In the genomic region with DNA sequence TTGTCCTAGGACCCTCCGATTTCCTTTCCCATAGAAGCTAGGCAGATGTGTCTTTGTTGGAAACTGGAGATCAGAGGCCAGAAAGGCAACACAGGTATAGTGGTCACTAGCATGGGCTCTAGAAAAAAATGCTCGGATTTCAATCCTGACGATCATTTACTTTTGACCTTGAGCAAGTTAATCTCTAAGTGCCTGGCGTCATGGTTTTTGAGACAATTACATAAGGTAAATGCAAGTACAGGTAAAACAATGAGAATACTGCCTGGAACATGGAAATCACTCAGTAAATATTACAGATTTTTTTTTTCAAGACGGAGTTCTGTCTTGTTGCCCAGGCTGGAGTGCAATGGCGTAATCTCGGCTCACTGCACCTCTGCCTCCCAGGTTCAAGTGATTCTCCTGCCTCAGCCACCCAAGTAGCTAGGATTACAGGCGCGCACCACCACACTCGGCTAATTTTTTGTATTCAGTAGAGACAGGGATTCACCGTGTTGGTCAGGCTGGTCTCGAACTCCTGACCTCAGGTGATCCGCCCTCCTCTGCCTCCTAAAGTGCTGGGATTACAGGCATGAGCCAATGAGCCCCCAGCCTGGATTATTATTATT, we compare ENCODE assay signal across 10 cellular contexts. TPM values are rescaled to one million over a fixed set of nuclear protein-coding genes. Genes with fewer than 3 reads are reported as not detected.
DNase-seq lines count a peak whose midpoint lies in the region; ATAC-seq, FAIRE-seq and TF ChIP-seq lines count a peak whose summit lies in the region.
"Had no signal": no experiment of that assay in that cellular context is flagged by ENCODE, and none has a peak within 500 bp of the region (broad histone marks: within the 10 kb centered on the region; RNA-seq: fewer than 3 reads in every experiment).

No MANE protein-coding gene starts in this region.

- peaks cover 22% of the 10 kb centered on the region for H4K20me1 ChIP-seq in HepG2 (ENCODE audit: insufficient read depth, low read length)

- 33% methylated on average over 13 of the region's 13 CpGs for WGBS in HepG2 (ENCODE audit: low lambda C conversion rate)
- 55 to 69% methylated on average over 13 of the region's 13 CpGs for WGBS in testis, 2 donors

- H3K36me3 Mint-ChIP-seq in activated CD4-positive, alpha-beta T cell treated with anti-CD3 and anti-CD28 coated beads, Interleukin-2, amount 10 ng/mL, durations not matched to agents 24 days and 14 days (ENCODE audit: low read depth) = peaks cover 4% of the 10 kb centered on the region
- peaks cover 10% of the 10 kb centered on the region for H3K36me3 Mint-ChIP-seq in activated CD8-positive, alpha-beta T cell treated with anti-CD3 and anti-CD28 coated beads for 36 hours (ENCODE audit: low read depth)
- no peaks in the 10 kb centered on the region for H3K36me3 Mint-ChIP-seq in stimulated activated memory B cell treated with anti-CD40 and anti-IgM and Interleukin-4, amounts not matched to agents 10 μg/mL and 1 μg/mL and 100 μg/mL, for 72 hours

- no TSS peak for BruUV-seq in HepG2 (replicated peaks; lab: Mats Ljungman, UMichigan)

- no peak for TF ChIP-seq RAD21 in HepG2 (CRISPR knock-in tag; IDR thresholded peaks at IDR 0.05)

- CTCF ChIA-PET in activated CD8-positive, alpha-beta T cell treated with anti-CD3 and anti-CD28 coated beads for 36 hours (lab: Charles Lee) = interaction anchor here (0.9 kb wide), 1 partner anchor 15 kb away, joined by 3 read pairs; no protein-coding TSS in a partner anchor
- CTCF ChIA-PET in HepG2 (lab: Yijun Ruan, JAX; ENCODE audit: low intra/inter-chr PET ratio, low total read pairs) = no interaction called here

- H3K9ac ChIP-seq in HepG2 (ENCODE audit: insufficient read depth, low read depth, low read length) = peak overlapping the region; percentile 88

- no peaks in the 10 kb centered on the region; a peak in 1 of 5 replicates for H3K27me3 ChIP-seq in HepG2 (ENCODE audit: control insufficient read depth in 1 of 2, insufficient read depth in 2 of 2, low read length in 2 of 2)
- no peaks in the 10 kb centered on the region for H3K27me3 ChIP-seq in testis

- peak overlapping the region; percentile 83 for H3K27ac Mint-ChIP-seq in activated CD4-positive, alpha-beta T cell treated with anti-CD3 and anti-CD28 coated beads, Interleukin-2, amount 10 ng/mL, durations not matched to agents 24 days and 14 days
- peak overlapping the region; percentile 72 for H3K27ac Mint-ChIP-seq in activated CD8-positive, alpha-beta T cell treated with anti-CD3 and anti-CD28 coated beads for 36 hours
- H3K27ac Mint-ChIP-seq in stimulated activated memory B cell treated with anti-CD40 and anti-IgM and Interleukin-4, amounts not matched to agents 10 μg/mL and 1 μg/mL and 100 μg/mL, for 72 hours = peak overlapping the region; percentile 81

- H2AFZ ChIP-seq in HepG2 (ENCODE audit: low read length) = no peak overlapping the region

- TF ChIP-seq CTCF in activated CD8-positive, alpha-beta T cell treated with anti-CD3 and anti-CD28 coated beads for 36 hours (IDR thresholded peaks at IDR 0.05) = no peak
- TF ChIP-seq CTCF in HepG2 (CRISPR knock-in tag; IDR thresholded peaks at IDR 0.05) (no peak), testis (IDR thresholded peaks at IDR 0.05) (no peak)

- H3K4me3 ChIP-seq in HepG2 (replicated peaks in 1 of 3; ENCODE audit: insufficient read depth in 1 of 3, low read depth in 2 of 3, low read length in 3 of 3) (peak overlapping the region; percentile 69 to 94 (median 87)), testis (peak overlapping the region in 1 of 2 donors; percentile 96)

- H3K79me2 ChIP-seq in HepG2 (ENCODE audit: insufficient read depth, low read length) = peaks cover 31% of the 10 kb centered on the region

- in situ Hi-C loops in HepG2 (cut with HindIII; ENCODE audit: extremely low pct_ligation_motif_present, low pct_unique_long_range_greater_than_20kb) = no loop called here

- peak overlapping the region; percentile 96 for H3K4me2 ChIP-seq in HepG2 (ENCODE audit: low read depth, low read length)

- POLR2A ChIA-PET in activated CD8-positive, alpha-beta T cell treated with anti-CD3 and anti-CD28 coated beads for 36 hours (lab: Charles Lee) = interaction anchor here (1.2 to 2.4 kb wide), 3 partner anchors 10 to 48 kb away, joined by 3 to 10 read pairs (median 3); a partner anchor contains a TSS
- POLR2A ChIA-PET in HepG2 (lab: Yijun Ruan, JAX) = interaction anchor here (0.6 to 3.1 kb wide), 12 partner anchors 7 to 309 kb away, joined by 3 to 23 read pairs (median 4); a partner anchor contains a TSS

- no peak for FAIRE-seq in HepG2 (lab: Jason Lieb, UNC)

- TF ChIP-seq EP300 in HepG2 (IDR thresholded peaks at IDR 0.05; ENCODE audit: low read depth in 2 of 2, low read length in 2 of 2) = no peak
- TF ChIP-seq EP300 in HepG2 (CRISPR knock-in tag; IDR thresholded peaks at IDR 0.05; ENCODE audit: borderline replicate concordance) = no peak

- peaks cover 47% of the 10 kb centered on the region for H3K4me1 ChIP-seq in HepG2 (ENCODE audit: insufficient read depth, low read length)
- peaks cover 4% of the 10 kb centered on the region for H3K4me1 ChIP-seq in testis

- H3K4me3 Mint-ChIP-seq in activated CD4-positive, alpha-beta T cell treated with anti-CD3 and anti-CD28 coated beads, Interleukin-2, amount 10 ng/mL, durations not matched to agents 24 days and 14 days = peak overlapping the region; percentile 84
- H3K4me3 Mint-ChIP-seq in activated CD8-positive, alpha-beta T cell treated with anti-CD3 and anti-CD28 coated beads for 36 hours = peak overlapping the region; percentile 90
- H3K4me3 Mint-ChIP-seq in stimulated activated memory B cell treated with anti-CD40 and anti-IgM and Interleukin-4, amounts not matched to agents 10 μg/mL and 1 μg/mL and 100 μg/mL, for 72 hours = peak overlapping the region; percentile 85

- TF ChIP-seq POLR2A in HepG2 (IDR thresholded peaks at IDR 0.05; ENCODE audit: insufficient read depth in 1 of 2, low read depth in 2 of 2, low read length in 2 of 2) (peak; percentile 41 to 50; a peak in 2 of 4 replicates), testis (IDR thresholded peaks at IDR 0.05) (no peak)

- H3K36me3 ChIP-seq in HepG2 (replicated peaks in 1 of 2; ENCODE audit: control insufficient read depth in 1 of 2, insufficient read depth in 2 of 2, low read length in 2 of 2) (no peaks in the 10 kb centered on the region), testis (ENCODE audit: low read depth, missing control alignments) (no peaks in the 10 kb centered on the region)

- no peaks in the 10 kb centered on the region for H3K9me3 Mint-ChIP-seq in activated CD4-positive, alpha-beta T cell treated with anti-CD3 and anti-CD28 coated beads, Interleukin-2, amount 10 ng/mL, durations not matched to agents 24 days and 14 days
- H3K9me3 Mint-ChIP-seq in activated CD8-positive, alpha-beta T cell treated with anti-CD3 and anti-CD28 coated beads for 36 hours = peaks cover 1% of the 10 kb centered on the region
- H3K9me3 Mint-ChIP-seq in stimulated activated memory B cell treated with anti-CD40 and anti-IgM and Interleukin-4, amounts not matched to agents 10 μg/mL and 1 μg/mL and 100 μg/mL, for 72 hours = no peaks in the 10 kb centered on the region

- peak overlapping the region; percentile 87 for H3K27ac ChIP-seq in HepG2 (ENCODE audit: extremely low read length, insufficient read depth, low read length)
- peak overlapping the region in 1 of 2 donors; percentile 71 for H3K27ac ChIP-seq in testis

- DNase-seq in activated CD4-positive, alpha-beta T cell treated with anti-CD3 and anti-CD28 coated beads, Interleukin-2, amount 10 ng/mL, durations not matched to agents 24 days and 14 days = no peak
- no peak for DNase-seq in activated CD4-positive, alpha-beta T cell treated with anti-CD3 and anti-CD28 coated beads for 4 hours
- DNase-seq in activated CD8-positive, alpha-beta T cell treated with anti-CD3 and anti-CD28 coated beads for 36 hours = no peak
- peak; percentile 66 for DNase-seq in HepG2 (ENCODE audit: low spot score)
- no peak for DNase-seq in ureter (ENCODE audit: low spot score)
- DNase-seq in testis = no peak
- DNase-seq: effector CD4-positive, alpha-beta T cell; kidney glomerular epithelial cell had no signal

- no peak for ATAC-seq in activated CD8-positive, alpha-beta T cell treated with anti-CD3 and anti-CD28 coated beads for 36 hours
- peak; percentile 54 for ATAC-seq in HepG2
- no peak for ATAC-seq in stimulated activated memory B cell treated with anti-CD40 and anti-IgM and Interleukin-4, amounts not matched to agents 10 μg/mL and 1 μg/mL and 100 μg/mL, for 72 hours
- ATAC-seq in HG03039 (IDR thresholded peaks at IDR 0.05; ENCODE audit: unreplicated experiment) = no peak

- H3K27me3 Mint-ChIP-seq in activated CD4-positive, alpha-beta T cell treated with anti-CD3 and anti-CD28 coated beads, Interleukin-2, amount 10 ng/mL, durations not matched to agents 24 days and 14 days = peaks cover 30% of the 10 kb centered on the region
- H3K27me3 Mint-ChIP-seq in activated CD8-positive, alpha-beta T cell treated with anti-CD3 and anti-CD28 coated beads for 36 hours = peaks cover 3% of the 10 kb centered on the region
- no peaks in the 10 kb centered on the region for H3K27me3 Mint-ChIP-seq in stimulated activated memory B cell treated with anti-CD40 and anti-IgM and Interleukin-4, amounts not matched to agents 10 μg/mL and 1 μg/mL and 100 μg/mL, for 72 hours

- intact Hi-C loops in activated CD4-positive, alpha-beta T cell treated with anti-CD3 and anti-CD28 coated beads, Interleukin-2, amount 10 ng/mL, durations not matched to agents 24 days and 14 days (cut with micrococcal nuclease) = loop anchor here (10.0 kb wide), 1 partner anchor 261 kb away; a partner anchor contains a TSS
- intact Hi-C loops in activated CD8-positive, alpha-beta T cell treated with anti-CD3 and anti-CD28 coated beads for 36 hours (cut with micrococcal nuclease) = loop anchor here (5.0 to 10.0 kb wide), 2 partner anchors 46 to 91 kb away; a partner anchor contains a TSS
- intact Hi-C loops in HepG2 (cut with micrococcal nuclease; ENCODE audit: unreplicated experiment) (loop anchor here (5.0 to 10.0 kb wide), 2 partner anchors 46 to 119 kb away; a partner anchor contains a TSS), testis (cut with DNase I; ENCODE audit: low total_unique reads) (no loop called here)

- H3K9me3 ChIP-seq in HepG2 (ENCODE audit: low read length) (no peaks in the 10 kb centered on the region), testis (no peaks in the 10 kb centered on the region)

- peaks cover 26% of the 10 kb centered on the region for H3K4me1 Mint-ChIP-seq in activated CD4-positive, alpha-beta T cell treated with anti-CD3 and anti-CD28 coated beads, Interleukin-2, amount 10 ng/mL, durations not matched to agents 24 days and 14 days
- H3K4me1 Mint-ChIP-seq in activated CD8-positive, alpha-beta T cell treated with anti-CD3 and anti-CD28 coated beads for 36 hours (ENCODE audit: low read depth) = peaks cover 22% of the 10 kb centered on the region
- H3K4me1 Mint-ChIP-seq in stimulated activated memory B cell treated with anti-CD40 and anti-IgM and Interleukin-4, amounts not matched to agents 10 μg/mL and 1 μg/mL and 100 μg/mL, for 72 hours = peaks cover 32% of the 10 kb centered on the region

RNA-seq across cellular contexts. Expression of a gene that starts 1.1 kb away (rescaled TPM):
- 59.9 and 60.7 TPM in 2 replicates for total RNA-seq in activated CD4-positive, alpha-beta T cell treated with anti-CD3 and anti-CD28 coated beads, Interleukin-2, amount 10 ng/mL, durations not matched to agents 24 days and 14 days
- total RNA-seq in activated CD8-positive, alpha-beta T cell treated with anti-CD3 and anti-CD28 coated beads for 36 hours = 10 to 100 TPM; 40.6 to 44.3 TPM
- total RNA-seq in HepG2 (2016; rRNA removed; fragmentation: Illumina TruSeq; extraction: Trizol) = 57.7 and 63.3 TPM in 2 replicates
- 50.7 and 55.3 TPM in 2 replicates for total RNA-seq in HepG2 (2016; cell fraction: cytosol; rRNA removed; fragmentation: Illumina TruSeq; extraction: Trizol; ENCODE audit: low read depth)
- 49.9 and 57.0 TPM in 2 replicates for total RNA-seq in HepG2 (2016; cell fraction: insoluble cytoplasmic fraction; rRNA removed; fragmentation: Illumina TruSeq; extraction: Trizol)
- total RNA-seq in HepG2 (2016; cell fraction: membrane; rRNA removed; fragmentation: Illumina TruSeq; extraction: Trizol) = 72.0 and 73.6 TPM in 2 replicates
- 57.7 and 69.2 TPM in 2 replicates for total RNA-seq in HepG2 (2016; cell fraction: nucleus; rRNA removed; fragmentation: Illumina TruSeq; extraction: Trizol)
- polyA plus RNA-seq in HepG2 (2011; rRNA removed) = 145 and 158 TPM in 2 replicates
- 107 and 120 TPM in 2 replicates for polyA plus RNA-seq in HepG2 (2011; cell fraction: cytosol; rRNA removed)
- 235 and 247 TPM in 2 replicates for polyA plus RNA-seq in HepG2 (2011; cell fraction: nucleus; rRNA removed)
- polyA plus RNA-seq in HepG2 (2012) = 46.6 and 55.7 TPM in 2 replicates
- polyA plus RNA-seq in HepG2 (2016; cell fraction: cytosol; fragmentation: Illumina TruSeq; extraction: Trizol; ENCODE audit: low read depth) = 9.6 and 10.6 TPM in 2 replicates
- 47.8 and 51.4 TPM in 2 replicates for polyA plus RNA-seq in HepG2 (2016; cell fraction: insoluble cytoplasmic fraction; fragmentation: Illumina TruSeq; extraction: Trizol; ENCODE audit: low read depth)
- 34.7 and 37.8 TPM in 2 replicates for polyA plus RNA-seq in HepG2 (2016; cell fraction: membrane; fragmentation: Illumina TruSeq; extraction: Trizol; ENCODE audit: low read depth)
- polyA plus RNA-seq in HepG2 (2016; cell fraction: nucleus; fragmentation: Illumina TruSeq; extraction: Trizol; ENCODE audit: insufficient read depth, low read depth) = 69.5 and 73.3 TPM in 2 replicates
- polyA minus RNA-seq in HepG2 (2011; rRNA and poly(A)+ RNA removed; ENCODE audit: low replicate concordance) = 364 and 452 TPM in 2 replicates
- polyA minus RNA-seq in HepG2 (2011; cell fraction: cytosol; rRNA and poly(A)+ RNA removed) = 57.6 and 73.9 TPM in 2 replicates
- polyA minus RNA-seq in HepG2 (2011; cell fraction: nucleus; rRNA and poly(A)+ RNA removed) = 178 and 232 TPM in 2 replicates
- 75.0 TPM for total RNA-seq in ureter
- 10 to 100 TPM; 73.6 to 88.8 TPM for total RNA-seq in testis
- 51.2 TPM for polyA plus RNA-seq in testis (ENCODE audit: insufficient read depth, low read depth, low replicate concordance)

RNA-seq across cellular contexts. Expression of a gene that starts 48.2 kb away (rescaled TPM):
- 26.5 and 30.5 TPM in 2 replicates for total RNA-seq in activated CD4-positive, alpha-beta T cell treated with anti-CD3 and anti-CD28 coated beads, Interleukin-2, amount 10 ng/mL, durations not matched to agents 24 days and 14 days
- total RNA-seq in activated CD8-positive, alpha-beta T cell treated with anti-CD3 and anti-CD28 coated beads for 36 hours = 10 to 100 TPM; 20.4 to 23.0 TPM
- total RNA-seq in HepG2 (2016; rRNA removed; fragmentation: Illumina TruSeq; extraction: Trizol) = 18.8 and 36.8 TPM in 2 replicates
- total RNA-seq in HepG2 (2016; cell fraction: cytosol; rRNA removed; fragmentation: Illumina TruSeq; extraction: Trizol; ENCODE audit: low read depth) = 6.1 and 7.4 TPM in 2 replicates
- total RNA-seq in HepG2 (2016; cell fraction: insoluble cytoplasmic fraction; rRNA removed; fragmentation: Illumina TruSeq; extraction: Trizol) = 18.2 and 37.3 TPM in 2 replicates
- total RNA-seq in HepG2 (2016; cell fraction: membrane; rRNA removed; fragmentation: Illumina TruSeq; extraction: Trizol) = 8.3 and 10.7 TPM in 2 replicates
- 46.8 and 49.9 TPM in 2 replicates for total RNA-seq in HepG2 (2016; cell fraction: nucleus; rRNA removed; fragmentation: Illumina TruSeq; extraction: Trizol)
- 48.1 and 48.4 TPM in 2 replicates for polyA plus RNA-seq in HepG2 (2011; rRNA removed)
- 13.9 and 25.1 TPM in 2 replicates for polyA plus RNA-seq in HepG2 (2011; cell fraction: cytosol; rRNA removed)
- 69.1 and 76.5 TPM in 2 replicates for polyA plus RNA-seq in HepG2 (2011; cell fraction: nucleus; rRNA removed)
- polyA plus RNA-seq in HepG2 (2012) = 31.0 and 36.5 TPM in 2 replicates
- 1.7 and 2.1 TPM in 2 replicates for polyA plus RNA-seq in HepG2 (2016; cell fraction: cytosol; fragmentation: Illumina TruSeq; extraction: Trizol; ENCODE audit: low read depth)
- polyA plus RNA-seq in HepG2 (2016; cell fraction: insoluble cytoplasmic fraction; fragmentation: Illumina TruSeq; extraction: Trizol; ENCODE audit: low read depth) = 13.1 and 14.1 TPM in 2 replicates
- polyA plus RNA-seq in HepG2 (2016; cell fraction: membrane; fragmentation: Illumina TruSeq; extraction: Trizol; ENCODE audit: low read depth) = 3.2 and 4.1 TPM in 2 replicates
- polyA plus RNA-seq in HepG2 (2016; cell fraction: nucleus; fragmentation: Illumina TruSeq; extraction: Trizol; ENCODE audit: insufficient read depth, low read depth) = 88.7 and 89.2 TPM in 2 replicates
- polyA minus RNA-seq in HepG2 (2011; rRNA and poly(A)+ RNA removed; ENCODE audit: low replicate concordance) = 21.1 and 32.0 TPM in 2 replicates
- 20.0 and 28.9 TPM in 2 replicates for polyA minus RNA-seq in HepG2 (2011; cell fraction: cytosol; rRNA and poly(A)+ RNA removed)
- polyA minus RNA-seq in HepG2 (2011; cell fraction: nucleus; rRNA and poly(A)+ RNA removed) = 66.4 and 70.9 TPM in 2 replicates
- 37.0 TPM for total RNA-seq in ureter
- 10 to 100 TPM; 37.5 to 42.6 TPM for total RNA-seq in testis
- 24.2 TPM for polyA plus RNA-seq in testis (ENCODE audit: insufficient read depth, low read depth, low replicate concordance)
